In the genomic region with DNA sequence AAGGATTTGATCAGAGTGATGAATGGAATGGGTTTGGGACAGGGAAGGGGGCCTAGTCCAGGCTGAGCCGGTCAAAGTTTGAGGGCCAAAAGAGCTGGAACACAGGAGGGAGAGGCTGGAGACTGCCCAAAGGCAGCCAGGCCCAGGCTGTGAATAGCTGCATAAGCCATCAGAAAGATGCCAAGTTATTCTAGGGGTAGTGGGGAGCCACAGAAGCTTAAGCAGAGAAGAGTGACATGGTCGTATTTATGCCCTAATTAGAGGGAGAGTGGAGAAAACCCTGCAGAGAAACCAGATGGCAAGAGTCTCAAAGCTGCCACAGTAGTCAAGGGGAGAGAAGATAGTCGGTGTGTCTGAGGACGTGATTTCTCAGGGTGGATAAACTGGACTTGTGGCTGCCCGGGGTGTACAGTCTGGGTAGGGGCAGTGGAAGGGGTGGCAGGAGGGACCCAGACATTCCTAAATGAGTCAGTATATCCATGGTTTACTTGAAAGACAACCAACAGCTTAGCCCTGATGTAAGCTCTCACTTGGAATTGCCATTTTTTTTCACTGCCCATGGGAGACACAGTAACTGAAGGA, we compare ENCODE assay signal across 23 cellular contexts.
"Had no signal": no experiment of that assay in that cellular context is flagged by ENCODE, and none has a peak within 500 bp of the region (broad histone marks: within the 10 kb centered on the region; RNA-seq: fewer than 3 reads in every experiment).

No MANE protein-coding gene starts in this region.

- H3K9me3 Mint-ChIP-seq: activated CD4-positive, alpha-beta memory T cell treated with anti-CD3 and anti-CD28 coated beads for 36 hours; activated CD4-positive, alpha-beta T cell treated with anti-CD3 and anti-CD28 coated beads, Interleukin-2, amount 10 ng/mL, durations not matched to agents 7 days and 5 days; activated naive CD4-positive, alpha-beta T cell treated with anti-CD3 and anti-CD28 coated beads, Interleukin-2, amount 50 U/mL, for 72 hours; activated naive CD8-positive, alpha-beta T cell treated with anti-CD3 and anti-CD28 coated beads, Interleukin-2, amount 50 U/mL, for 24 hours; activated T-cell treated with anti-CD3 and anti-CD28 coated beads, Interleukin-2, amount 50 U/mL, for 4 hours; WTC11 had no signal

- H3K4me3 Mint-ChIP-seq: activated CD4-positive, alpha-beta memory T cell treated with anti-CD3 and anti-CD28 coated beads for 36 hours; activated CD4-positive, alpha-beta T cell treated with anti-CD3 and anti-CD28 coated beads, Interleukin-2, amount 10 ng/mL, durations not matched to agents 7 days and 5 days; activated naive CD8-positive, alpha-beta T cell treated with anti-CD3 and anti-CD28 coated beads, Interleukin-2, amount 50 U/mL, for 24 hours; activated T-cell treated with anti-CD3 and anti-CD28 coated beads, Interleukin-2, amount 50 U/mL, for 4 hours; T-helper 17 cell; WTC11 had no signal

- H3K27me3 ChIP-seq: brain microvascular endothelial cell had no signal

- DNase-seq: activated CD4-positive, alpha-beta memory T cell treated with anti-CD3 and anti-CD28 coated beads for 36 hours; activated CD4-positive, alpha-beta T cell treated with anti-CD3 and anti-CD28 coated beads, Interleukin-2, amount 10 ng/mL, durations not matched to agents 7 days and 5 days; activated CD8-positive, alpha-beta memory T cell treated with anti-CD3 and anti-CD28 coated beads for 24 hours; activated effector memory CD4-positive, alpha-beta T cell treated with anti-CD3 and anti-CD28 coated beads, Interleukin-2, amount 50 U/mL, for 16 hours; activated naive CD4-positive, alpha-beta T cell treated with Interleukin-2 at 50 U/mL for 16 hours; activated naive CD8-positive, alpha-beta T cell treated with anti-CD3 and anti-CD28 coated beads, Interleukin-2, amount 50 U/mL, for 24 hours; activated T-cell treated with anti-CD3 and anti-CD28 coated beads, Interleukin-2, amount 50 U/mL, for 4 hours; amniotic stem cell; brain microvascular endothelial cell; Karpas-422; MM.1S; NCI-H1105; NCI-H1436; NCI-H1694 treated with DMSO at 0.1 percent for 48 hours; NCI-H2029 treated with DMSO at 0.1 percent for 48 hours; NCI-H510A treated with DMSO at 0.1 percent for 48 hours; PC-3; SHP77 treated with DMSO at 0.1 percent for 48 hours; T-helper 17 cell; T-helper 9 cell had no signal

- ATAC-seq: activated naive CD4-positive, alpha-beta T cell treated with anti-CD3 and anti-CD28 coated beads, Interleukin-2, amount 50 U/mL, for 72 hours; activated naive CD8-positive, alpha-beta T cell treated with anti-CD3 and anti-CD28 coated beads, Interleukin-2, amount 50 U/mL, for 24 hours; activated T-cell treated with anti-CD3 and anti-CD28 coated beads, Interleukin-2, amount 50 U/mL, for 4 hours; K562; PC-3; T-helper 17 cell; WTC11 had no signal

- H3K4me1 Mint-ChIP-seq: activated CD4-positive, alpha-beta T cell treated with anti-CD3 and anti-CD28 coated beads, Interleukin-2, amount 10 ng/mL, durations not matched to agents 7 days and 5 days; activated naive CD8-positive, alpha-beta T cell treated with anti-CD3 and anti-CD28 coated beads, Interleukin-2, amount 50 U/mL, for 24 hours had no signal

- H3K27ac Mint-ChIP-seq: activated CD4-positive, alpha-beta memory T cell treated with anti-CD3 and anti-CD28 coated beads for 36 hours; activated CD4-positive, alpha-beta T cell treated with anti-CD3 and anti-CD28 coated beads, Interleukin-2, amount 10 ng/mL, durations not matched to agents 7 days and 5 days; activated naive CD4-positive, alpha-beta T cell treated with anti-CD3 and anti-CD28 coated beads, Interleukin-2, amount 50 U/mL, for 72 hours; activated naive CD8-positive, alpha-beta T cell treated with anti-CD3 and anti-CD28 coated beads, Interleukin-2, amount 50 U/mL, for 24 hours; T-helper 17 cell; WTC11 had no signal

- H3K27ac ChIP-seq: brain microvascular endothelial cell had no signal

- H3K4me3 ChIP-seq: K562 had no signal

- H3K36me3 ChIP-seq: brain microvascular endothelial cell had no signal

- H3K36me3 Mint-ChIP-seq: activated CD4-positive, alpha-beta memory T cell treated with anti-CD3 and anti-CD28 coated beads for 36 hours; activated naive CD4-positive, alpha-beta T cell treated with anti-CD3 and anti-CD28 coated beads, Interleukin-2, amount 50 U/mL, for 72 hours; WTC11 had no signal
